7 cellular contexts compared by ENCODE assay signal in the genomic region with DNA sequence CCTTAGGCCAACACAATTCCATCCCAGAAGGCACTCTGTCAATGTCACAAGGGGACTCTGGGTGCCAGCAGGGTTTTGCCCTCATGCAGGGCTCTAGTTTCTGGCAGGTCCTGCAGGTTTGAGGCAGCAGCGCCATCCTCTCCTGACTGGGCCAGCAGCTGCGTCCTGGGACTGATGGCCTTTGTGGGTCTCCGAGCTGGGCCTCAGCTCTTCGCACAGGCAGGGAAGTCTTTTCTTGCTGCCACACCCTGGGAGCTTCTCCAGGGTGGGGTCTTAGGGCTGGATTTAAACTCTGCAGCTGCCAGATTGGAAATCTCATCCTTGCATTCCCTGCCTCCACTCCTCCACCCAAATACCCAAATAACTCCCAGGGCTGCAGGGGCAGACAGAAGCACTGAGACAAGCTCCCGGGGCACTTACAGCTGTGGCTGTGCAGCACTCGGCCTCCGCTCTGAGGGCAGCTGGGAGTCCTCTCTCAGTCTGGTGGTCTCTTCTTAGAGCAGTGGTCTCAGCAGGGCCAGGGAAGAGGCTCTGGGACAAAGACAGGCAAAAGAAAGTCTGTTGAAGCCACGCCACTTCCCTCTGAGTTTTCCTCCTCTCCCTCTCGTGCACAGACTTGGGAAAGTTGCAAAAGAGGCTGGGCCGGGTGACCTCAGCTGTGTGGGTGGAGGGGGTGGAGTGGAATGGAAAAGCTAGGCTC. TPM values are rescaled to one million over a fixed set of nuclear protein-coding genes. Genes with fewer than 3 reads are reported as not detected.
DNase-seq lines count a peak whose midpoint lies in the region; ATAC-seq and TF ChIP-seq lines count a peak whose summit lies in the region.

RAB7B (minus strand) TSS at position 563 of the 700 bp plus-strand sequence. CDS start 9,260 bp downstream, outside the sequence.

- no peaks in the 10 kb centered on the region for H4K20me1 ChIP-seq in KMS-11 (ENCODE audit: insufficient read depth)
- H4K20me1 ChIP-seq in mammary epithelial cell (ENCODE audit: insufficient read depth, low read length): no peaks in the 10 kb centered on the region

- 2% methylated on average over 8 of the region's 10 CpGs for WGBS in mammary epithelial cell (ENCODE audit: low coverage, missing lambda C conversion rate)

- TF ChIP-seq CTCF in KMS-11 (conservative IDR thresholded peaks at IDR 0.05; ENCODE audit: low read depth, low read length) (no peak), mammary epithelial cell (conservative IDR thresholded peaks at IDR 0.05 in 1 of 2, IDR thresholded peaks at IDR 0.05 in 1 of 2; ENCODE audit: extremely low read depth in 1 of 2, insufficient read depth in 1 of 2, low read depth in 1 of 2, low read length in 2 of 2) (no peak), thoracic aorta (IDR thresholded peaks at IDR 0.05) (no peak), GM13977 (IDR thresholded peaks at IDR 0.05; ENCODE audit: extremely low read depth, insufficient read depth, missing control alignments) (no peak)

- BruUV-seq in mammary epithelial cell (replicated peaks; lab: Mats Ljungman, UMichigan): TSS peak; percentile 52

- peak; percentile 52 for ATAC-seq in thoracic aorta (ENCODE audit: insufficient number of reproducible peaks, low FRiP score, low read depth)

- intact Hi-C loops in mammary epithelial cell (cut with micrococcal nuclease): no loop called here

- DNase-seq in mammary epithelial cell (peak; percentile 76), left kidney (ENCODE audit: low read depth, low spot score) (peak; percentile 55), thoracic aorta (ENCODE audit: low spot score) (peak; percentile 40), DMS79 treated with DMSO at 0.1 percent for 48 hours (lab: John Stamatoyannopoulos, UW) (no peak), NCI-H1436 (lab: John Stamatoyannopoulos, UW) (no peak), GM13977 (ENCODE audit: low spot score) (no peak)

- CTCF ChIA-PET in mammary epithelial cell (lab: Charles Lee; ENCODE audit: low non-redundant PET): interaction anchor here (0.7 kb wide), 2 partner anchors 16 to 26 kb away, joined by 3 to 4 read pairs; no protein-coding TSS in a partner anchor

- in situ Hi-C loops in mammary epithelial cell (cut with MboI; ENCODE audit: low sequenced_read_pairs in 2 of 2) (no loop called here), GM13977 (cut with MboI; ENCODE audit: low pct_unique_long_range_greater_than_20kb, low sequenced_read_pairs, unreplicated experiment) (no loop called here)

- no peaks in the 10 kb centered on the region for H3K27me3 ChIP-seq in KMS-11 (ENCODE audit: insufficient read depth, low read depth)
- no peaks in the 10 kb centered on the region for H3K27me3 ChIP-seq in mammary epithelial cell (ENCODE audit: insufficient read depth, low read length)
- no peaks in the 10 kb centered on the region for H3K27me3 ChIP-seq in thoracic aorta (replicated peaks; ENCODE audit: insufficient read depth)

- H3K9me3 ChIP-seq in mammary epithelial cell (replicated peaks; ENCODE audit: insufficient read depth, low read length): no peaks in the 10 kb centered on the region
- H3K9me3 ChIP-seq in thoracic aorta: no peaks in the 10 kb centered on the region

- H3K9ac ChIP-seq in KMS-11 (no peak within 1 kb of the TSS), mammary epithelial cell (ENCODE audit: insufficient read depth, low read length) (peak within 1 kb of the TSS; percentile 58)

- H3K4me1 ChIP-seq in KMS-11 (ENCODE audit: low read depth, poor library complexity, severe bottlenecking) (peaks cover 11% of the 10 kb centered on the region), mammary epithelial cell (ENCODE audit: insufficient read depth, low read length) (peaks cover 53% of the 10 kb centered on the region), thoracic aorta (ENCODE audit: control insufficient read depth in 1 of 2, low read depth in 2 of 2) (peaks cover 10 to 37% of the 10 kb centered on the region in 2 donors)

- H3K27ac ChIP-seq in KMS-11 (no peak within 1 kb of the TSS), mammary epithelial cell (ENCODE audit: insufficient read depth, low read depth, low read length) (peak within 1 kb of the TSS; percentile 76), thoracic aorta (peak within 1 kb of the TSS; percentile 24 to 52)

- H3K79me2 ChIP-seq in KMS-11 (ENCODE audit: insufficient read depth, low read depth) (no peaks in the 10 kb centered on the region), mammary epithelial cell (ENCODE audit: insufficient read depth, low read length) (peaks cover 30% of the 10 kb centered on the region)

- H2AFZ ChIP-seq in KMS-11 (ENCODE audit: low read depth) (no peak within 1 kb of the TSS), mammary epithelial cell (ENCODE audit: low read depth, low read length) (peak within 1 kb of the TSS; percentile 65)

- no peak within 1 kb of the TSS for H3K4me3 ChIP-seq in KMS-11 (IDR thresholded peaks at IDR 0.05; ENCODE audit: insufficient read depth, low read depth, low read length)
- H3K4me3 ChIP-seq in mammary epithelial cell (replicated peaks in 1 of 3; ENCODE audit: insufficient read depth in 1 of 3, low read depth in 2 of 3, low read length in 3 of 3): peak within 1 kb of the TSS; percentile 45 to 62 (median 60)
- peak within 1 kb of the TSS; percentile 66 for H3K4me3 ChIP-seq in thoracic aorta

- dilution Hi-C loops in mammary epithelial cell (cut with HindIII; ENCODE audit: low sequenced_read_pairs): no loop called here

- H3K36me3 ChIP-seq in KMS-11 (ENCODE audit: insufficient read depth) (no peaks in the 10 kb centered on the region), mammary epithelial cell (ENCODE audit: insufficient read depth, low read length) (no peaks in the 10 kb centered on the region), thoracic aorta (no peaks in the 10 kb centered on the region)

- H3K4me2 ChIP-seq in KMS-11 (peak within 1 kb of the TSS; percentile 3; the same call in 1 of the 2 replicates), mammary epithelial cell (ENCODE audit: insufficient read depth, low read depth, low read length) (peak within 1 kb of the TSS; percentile 91)

RNA-seq across cellular contexts. Expression of gene RAB7B, which starts in this region (rescaled TPM):
- 10 to 100 TPM; 23.5 to 25.8 TPM for total RNA-seq in mammary epithelial cell
- polyA plus RNA-seq in mammary epithelial cell: 47.9 TPM
- 14.8 TPM for polyA minus RNA-seq in mammary epithelial cell
- 10 to 100 TPM in 1 of 2 donors, 1 to 10 TPM in 1; 2.5 to 12.0 TPM for total RNA-seq in thoracic aorta

Comparison
In these comparisons a context has a peak if more than half of its experiments do, and no peak if none do; other contexts are left out.
1. DNase-seq: peak in mammary epithelial cell (single experiment), left kidney (single experiment) and thoracic aorta (single experiment); none in DMS79 treated with DMSO at 0.1 percent for 48 hours (single experiment), NCI-H1436 (single experiment) and GM13977 (single experiment).